Comparison of ENCODE assay signal across 19 cellular contexts in the genomic region with DNA sequence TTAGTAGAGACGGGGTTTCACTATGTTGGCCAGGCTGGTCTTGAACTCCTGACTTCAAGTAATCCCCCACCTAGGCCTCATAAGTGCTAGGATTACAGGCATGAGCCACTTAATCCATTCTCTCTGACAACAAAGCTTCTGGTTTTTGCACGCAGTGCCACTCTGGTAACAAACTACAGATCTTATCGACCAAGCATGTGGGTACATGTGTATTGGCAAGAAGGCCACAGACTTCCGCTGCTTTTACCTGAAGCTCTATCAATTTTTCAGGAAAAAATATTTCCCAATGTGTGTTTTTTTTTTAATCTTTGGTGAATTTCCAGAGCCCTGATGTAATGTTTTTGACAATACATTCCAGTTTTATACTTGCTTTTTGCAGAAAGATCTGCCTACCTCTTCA.
A peak's percentile ranks its signal among the peaks of the same experiment; 100 is the strongest.
DNase-seq lines count a peak whose midpoint lies in the region; ATAC-seq, FAIRE-seq and TF ChIP-seq lines count a peak whose summit lies in the region.
"Had no signal": no experiment of that assay in that cellular context is flagged by ENCODE, and none has a peak within 500 bp of the region (broad histone marks: within the 10 kb centered on the region; RNA-seq: fewer than 3 reads in every experiment).

No MANE protein-coding gene starts in this region.

- no peaks in the 10 kb centered on the region for H4K20me1 ChIP-seq in HepG2 (ENCODE audit: insufficient read depth, low read length)

- WGBS in liver: 63% methylated on average over 4 of the region's 4 CpGs
- 97% methylated on average over 4 of the region's 4 CpGs for WGBS in HepG2 (ENCODE audit: low lambda C conversion rate)

- H3K36me3 ChIP-seq in liver (ENCODE audit: control insufficient read depth in 4 of 4, insufficient read depth in 3 of 4, low read depth in 1 of 4, low read length in 3 of 4) (peaks cover 0 to 2% (median 0%) of the 10 kb centered on the region in 4 donors), HepG2 (replicated peaks in 1 of 2; ENCODE audit: control insufficient read depth in 1 of 2, insufficient read depth in 2 of 2, low read length in 2 of 2) (no peaks in the 10 kb centered on the region)
- H3K36me3 ChIP-seq: HAP-1 had no signal

- peak in 1 of 2 donors; percentile 10 for TF ChIP-seq RAD21 in liver (IDR thresholded peaks at IDR 0.05)
- no peak for TF ChIP-seq RAD21 in HepG2 (CRISPR knock-in tag; IDR thresholded peaks at IDR 0.05)

- no peak for TF ChIP-seq EP300 in HepG2 (IDR thresholded peaks at IDR 0.05; ENCODE audit: low read depth in 2 of 2, low read length in 2 of 2)
- TF ChIP-seq EP300 in HepG2 (CRISPR knock-in tag; IDR thresholded peaks at IDR 0.05; ENCODE audit: borderline replicate concordance): no peak

- H3K9me3 ChIP-seq in liver (ENCODE audit: control insufficient read depth in 4 of 4, low read length in 3 of 4) (no peaks in the 10 kb centered on the region), HepG2 (ENCODE audit: low read length) (no peaks in the 10 kb centered on the region)
- H3K9me3 ChIP-seq: HAP-1 had no signal

- H3K9ac ChIP-seq in liver (ENCODE audit: low read depth in 1 of 2, low read length in 2 of 2) (no peak overlapping the region), HepG2 (ENCODE audit: insufficient read depth, low read depth, low read length) (no peak overlapping the region)

- ATAC-seq in HepG2 (no peak), left lobe of liver (peak; percentile 76)

- no peak for TF ChIP-seq POLR2A in HepG2 (IDR thresholded peaks at IDR 0.05; ENCODE audit: insufficient read depth in 1 of 2, low read depth in 2 of 2, low read length in 2 of 2)

- H3K27me3 ChIP-seq in liver (ENCODE audit: control insufficient read depth in 4 of 4, insufficient read depth in 4 of 4, low read length in 3 of 4) (no peaks in the 10 kb centered on the region), HepG2 (ENCODE audit: control insufficient read depth in 1 of 2, insufficient read depth in 2 of 2, low read length in 2 of 2) (no peaks in the 10 kb centered on the region)

- POLR2A ChIA-PET in HepG2 (lab: Yijun Ruan, JAX): no interaction called here

- in situ Hi-C loops in HepG2 (cut with HindIII; ENCODE audit: extremely low pct_ligation_motif_present, low pct_unique_long_range_greater_than_20kb): no loop called here

- no peak for FAIRE-seq in HepG2 (lab: Jason Lieb, UNC)
- FAIRE-seq: GM12891, GM18507, H54 had no signal

- BruUV-seq in HepG2 (replicated peaks; lab: Mats Ljungman, UMichigan): no TSS peak

- H3K4me1 ChIP-seq in liver (ENCODE audit: control insufficient read depth in 4 of 4, insufficient read depth in 4 of 4, low read length in 3 of 4) (peaks cover 0 to 2% (median 0%) of the 10 kb centered on the region in 4 donors), HepG2 (ENCODE audit: insufficient read depth, low read length) (no peaks in the 10 kb centered on the region)
- H3K4me1 ChIP-seq: HAP-1 had no signal

- CTCF ChIA-PET in HepG2 (lab: Yijun Ruan, JAX; ENCODE audit: low intra/inter-chr PET ratio, low total read pairs): no interaction called here

- no peak for TF ChIP-seq CTCF in liver (IDR thresholded peaks at IDR 0.05; ENCODE audit: low read depth, low read length, missing input control)
- TF ChIP-seq CTCF in HepG2 (CRISPR knock-in tag; IDR thresholded peaks at IDR 0.05): no peak

- no peaks in the 10 kb centered on the region for H3K79me2 ChIP-seq in HepG2 (ENCODE audit: insufficient read depth, low read length)

- H3K4me3 ChIP-seq in liver (ENCODE audit: low read depth in 1 of 3, low read length in 3 of 3) (no peak overlapping the region), HepG2 (replicated peaks in 1 of 3; ENCODE audit: insufficient read depth in 1 of 3, low read depth in 2 of 3, low read length in 3 of 3) (no peak overlapping the region)
- H3K4me3 ChIP-seq: HAP-1 had no signal

- H3K27ac ChIP-seq in liver (ENCODE audit: low read depth in 1 of 2, low read length in 2 of 2) (peak overlapping the region in 1 of 2 donors; percentile 41), HepG2 (ENCODE audit: extremely low read length, insufficient read depth, low read length) (no peak overlapping the region)

- no peak overlapping the region for H3K4me2 ChIP-seq in HepG2 (ENCODE audit: low read depth, low read length)

- DNase-seq in HepG2 (ENCODE audit: low spot score) (no peak), left lobe of liver (ENCODE audit: low spot score) (no peak), ureter (ENCODE audit: low spot score) (peak; percentile 53), T-helper 1 cell (no peak)
- no peak for DNase-seq in activated effector memory CD4-positive, alpha-beta T cell treated with Interleukin-2 at 50 U/mL for 16 hours
- DNase-seq: C1 segment of cervical spinal cord; Calu3; CD4-positive, alpha-beta memory T cell; COR-L47; DMS53; DMS79 treated with DMSO at 0.1 percent for 48 hours; GF-D8; GOT3; HFFc6 had no signal

- intact Hi-C loops in HepG2 (cut with micrococcal nuclease; ENCODE audit: unreplicated experiment): no loop called here

- no peak overlapping the region for H2AFZ ChIP-seq in HepG2 (ENCODE audit: low read length)

TF ChIP-seq in liver, 16 proteins besides CTCF, POLR2A, EP300 and RAD21:
- TF ChIP-seq RXRA (IDR thresholded peaks at IDR 0.05) (peak in 1 of 2 donors; percentile 57), JUND (IDR thresholded peaks at IDR 0.05) (peak in 1 of 2 donors; percentile 19), EGR1 (IDR thresholded peaks at IDR 0.05; ENCODE audit: low read depth in 2 of 2) (no peak), HNF4A (conservative IDR thresholded peaks at IDR 0.05) (peak in 1 of 2 donors; percentile 36)
- TF ChIP-seq, protein P1, sequence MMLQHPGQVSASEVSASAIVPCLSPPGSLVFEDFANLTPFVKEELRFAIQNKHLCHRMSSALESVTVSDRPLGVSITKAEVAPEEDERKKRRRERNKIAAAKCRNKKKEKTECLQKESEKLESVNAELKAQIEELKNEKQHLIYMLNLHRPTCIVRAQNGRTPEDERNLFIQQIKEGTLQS (IDR thresholded peaks at IDR 0.05): no peak
- TF ChIP-seq, protein P2, sequence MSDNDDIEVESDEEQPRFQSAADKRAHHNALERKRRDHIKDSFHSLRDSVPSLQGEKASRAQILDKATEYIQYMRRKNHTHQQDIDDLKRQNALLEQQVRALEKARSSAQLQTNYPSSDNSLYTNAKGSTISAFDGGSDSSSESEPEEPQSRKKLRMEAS (IDR thresholded peaks at IDR 0.05): peak; percentile 71

TF ChIP-seq in HepG2, 621 proteins besides CTCF, POLR2A, EP300 and RAD21:
- TF ChIP-seq ARNT (IDR thresholded peaks at IDR 0.05) (no peak), ZNF136 (CRISPR knock-in tag; IDR thresholded peaks at IDR 0.05; ENCODE audit: low read depth) (no peak), ZNF335 (CRISPR knock-in tag; IDR thresholded peaks at IDR 0.05) (no peak), TGIF2 (CRISPR knock-in tag; IDR thresholded peaks at IDR 0.05) (no peak), DNMT3B (CRISPR knock-in tag; conservative IDR thresholded peaks at IDR 0.05) (no peak), ISL2 (CRISPR knock-in tag; IDR thresholded peaks at IDR 0.05) (no peak), PLRG1 (conservative IDR thresholded peaks at IDR 0.05) (no peak), SRSF9 (IDR thresholded peaks at IDR 0.05; ENCODE audit: borderline replicate concordance, insufficient read depth, low read depth, low read length, poor library complexity, severe bottlenecking) (no peak), KDM5A (IDR thresholded peaks at IDR 0.05; ENCODE audit: borderline replicate concordance, low read length) (no peak), NCOA2 (CRISPR knock-in tag; IDR thresholded peaks at IDR 0.05) (no peak), ISX (CRISPR knock-in tag; conservative IDR thresholded peaks at IDR 0.05) (no peak)
- TF ChIP-seq, protein P3, sequence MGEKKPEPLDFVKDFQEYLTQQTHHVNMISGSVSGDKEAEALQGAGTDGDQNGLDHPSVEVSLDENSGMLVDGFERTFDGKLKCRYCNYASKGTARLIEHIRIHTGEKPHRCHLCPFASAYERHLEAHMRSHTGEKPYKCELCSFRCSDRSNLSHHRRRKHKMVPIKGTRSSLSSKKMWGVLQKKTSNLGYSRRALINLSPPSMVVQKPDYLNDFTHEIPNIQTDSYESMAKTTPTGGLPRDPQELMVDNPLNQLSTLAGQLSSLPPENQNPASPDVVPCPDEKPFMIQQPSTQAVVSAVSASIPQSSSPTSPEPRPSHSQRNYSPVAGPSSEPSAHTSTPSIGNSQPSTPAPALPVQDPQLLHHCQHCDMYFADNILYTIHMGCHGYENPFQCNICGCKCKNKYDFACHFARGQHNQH (CRISPR knock-in tag; IDR thresholded peaks at IDR 0.05): no peak
